In genomic region chr2:236781933-236782788, GRCh38 we compare ENCODE assay signal across 14 cellular contexts.
"Had no signal": no experiment of that assay in that cellular context is flagged by ENCODE, and none has a peak within 500 bp of the region (broad histone marks: within the 10 kb centered on the region; RNA-seq: fewer than 3 reads in every experiment).

No MANE protein-coding gene starts in this region.

- H3K36me3 Mint-ChIP-seq: mesothelial cell of epicardium, naive B cell, T-cell had no signal

- H3K27ac ChIP-seq: hepatocyte, stomach, uterus, VCaP had no signal

- H3K4me1 Mint-ChIP-seq: activated CD4-positive, alpha-beta memory T cell treated with anti-CD3 and anti-CD28 coated beads, Interleukin-2, amount 10 ng/mL, durations not matched to agents 7 days and 5 days; activated naive CD8-positive, alpha-beta T cell treated with anti-CD3 and anti-CD28 coated beads, Interleukin-2, amount 50 U/mL, for 24 hours; naive B cell; T-cell had no signal

- H2AFZ ChIP-seq: hepatocyte had no signal

- DNase-seq: activated CD4-positive, alpha-beta memory T cell treated with anti-CD3 and anti-CD28 coated beads, Interleukin-2, amount 10 ng/mL, durations not matched to agents 7 days and 5 days; activated naive CD4-positive, alpha-beta T cell treated with Interleukin-2 at 50 U/mL for 16 hours; activated naive CD8-positive, alpha-beta T cell treated with anti-CD3 and anti-CD28 coated beads, Interleukin-2, amount 50 U/mL, for 24 hours; caudate nucleus; effector memory CD4-positive, alpha-beta T cell; kidney; naive B cell; nucleus accumbens; stomach; T-cell; uterus had no signal

- H3K9me3 Mint-ChIP-seq: activated CD4-positive, alpha-beta memory T cell treated with anti-CD3 and anti-CD28 coated beads, Interleukin-2, amount 10 ng/mL, durations not matched to agents 7 days and 5 days; activated naive CD8-positive, alpha-beta T cell treated with anti-CD3 and anti-CD28 coated beads, Interleukin-2, amount 50 U/mL, for 24 hours; T-cell had no signal

- H3K27me3 ChIP-seq: hepatocyte, uterus had no signal

- H3K36me3 ChIP-seq: stomach, uterus had no signal

- H3K9me3 ChIP-seq: stomach, uterus had no signal

- FAIRE-seq: kidney had no signal

- H3K4me3 ChIP-seq: hepatocyte, stomach, uterus had no signal

- H3K4me3 Mint-ChIP-seq: activated CD4-positive, alpha-beta memory T cell treated with anti-CD3 and anti-CD28 coated beads, Interleukin-2, amount 10 ng/mL, durations not matched to agents 7 days and 5 days; activated naive CD8-positive, alpha-beta T cell treated with anti-CD3 and anti-CD28 coated beads, Interleukin-2, amount 50 U/mL, for 24 hours; mesothelial cell of epicardium; naive B cell; T-cell had no signal

- H3K27ac Mint-ChIP-seq: activated CD4-positive, alpha-beta memory T cell treated with anti-CD3 and anti-CD28 coated beads, Interleukin-2, amount 10 ng/mL, durations not matched to agents 7 days and 5 days; activated naive CD8-positive, alpha-beta T cell treated with anti-CD3 and anti-CD28 coated beads, Interleukin-2, amount 50 U/mL, for 24 hours; mesothelial cell of epicardium; naive B cell; T-cell had no signal

- H3K4me1 ChIP-seq: uterus had no signal
